8 cellular contexts compared by ENCODE assay signal in genomic region chr6:149934249-149935156, GRCh38. TPM values are rescaled to one million over a fixed set of nuclear protein-coding genes. Genes with fewer than 3 reads are reported as not detected.
DNase-seq lines count a peak whose midpoint lies in the region; ATAC-seq and TF ChIP-seq lines count a peak whose summit lies in the region.

No MANE protein-coding gene starts in this region.

- peak overlapping the region in 1 of 8 donors; percentile 7 for H3K4me3 Mint-ChIP-seq in naive B cell

- peaks cover 80 to 99% (median 93%) of the 10 kb centered on the region in 3 donors for H3K27me3 Mint-ChIP-seq in naive B cell

- intact Hi-C loops in HCT116 (cut with micrococcal nuclease), result loop anchor here (1.0 to 5.0 kb wide), 5 partner anchors 82 to 881 kb away; partner anchors contain the start of gene ULBP3

- no peaks in the 10 kb centered on the region for H4K20me1 ChIP-seq in HCT116 (ENCODE audit: insufficient read depth)

- no peaks in the 10 kb centered on the region for H3K9me3 ChIP-seq in HCT116 (ENCODE audit: control insufficient read depth in 1 of 2, insufficient read depth in 1 of 2, low read depth in 1 of 2, low read length in 2 of 2)

- no peak for TF ChIP-seq POLR2A in HCT116 (IDR thresholded peaks at IDR 0.05; ENCODE audit: borderline replicate concordance, extremely low read depth, insufficient read depth, insufficient read length)

- BruUV-seq in HCT116 (replicated peaks; lab: Mats Ljungman, UMichigan), result no TSS peak

- no peaks in the 10 kb centered on the region for H3K9me2 ChIP-seq in HCT116 (ENCODE audit: insufficient read depth)

- H3K36me3 ChIP-seq in HCT116 (ENCODE audit: control insufficient read depth in 1 of 2, insufficient read depth in 2 of 2, low read length in 2 of 2), result no peaks in the 10 kb centered on the region

- CTCF ChIA-PET in HCT116 (lab: Charles Lee), result interaction anchor here (1.3 kb wide), 1 partner anchor 82 kb away, joined by 3 read pairs; no protein-coding TSS in a partner anchor

- no peak overlapping the region for H3K4me2 ChIP-seq in HCT116 (ENCODE audit: low read length)

- H3K27me3 ChIP-seq in HCT116 (ENCODE audit: insufficient read depth, low read length), result no peaks in the 10 kb centered on the region

- H3K9me3 Mint-ChIP-seq in naive B cell, result peaks cover 0 to 7% (median 2%) of the 10 kb centered on the region in 7 donors

- H2AFZ ChIP-seq in HCT116 (ENCODE audit: low read depth, low read length, poor library complexity, severe bottlenecking), result peak overlapping the region; percentile 15

- ATAC-seq in HCT116 (peak; percentile 67), esophagus mucosa (peak; percentile 77), naive B cell (ENCODE audit: low read depth in 2 of 2) (peak in 1 of 2 donors; percentile 22), GM21528 (IDR thresholded peaks at IDR 0.05; ENCODE audit: low FRiP score, unreplicated experiment) (no peak)
- ATAC-seq in stimulated activated naive CD8-positive, alpha-beta T cell treated with anti-CD3 and anti-CD28 coated beads, Interleukin-15, Interleukin-2, amounts not matched to agents 100 U/mL and 50 U/mL, for 24 hours, result peak; percentile 40

- H3K27ac Mint-ChIP-seq in naive B cell, result peak overlapping the region in 3 of 6 donors; percentile 0 to 75 (median 49)

- DNase-seq in HCT116 (ENCODE audit: low read depth, low spot score) (peak; percentile 76), NOMO-1 treated with dmso at 0.1 percent for 144 hours (lab: John Stamatoyannopoulos, UW; ENCODE audit: unreplicated experiment) (peak; percentile 11), naive B cell (peak; percentile 69)
- peak; percentile 47 for DNase-seq in activated CD8-positive, alpha-beta memory T cell treated with anti-CD3 and anti-CD28 coated beads, Interleukin-2, amount 50 U/mL, for 24 hours (ENCODE audit: extremely low read depth)
- peak; percentile 68 for DNase-seq in stimulated activated naive CD8-positive, alpha-beta T cell treated with anti-CD3 and anti-CD28 coated beads, Interleukin-15, Interleukin-2, amounts not matched to agents 100 U/mL and 50 U/mL, for 24 hours

- POLR2A ChIA-PET in HCT116 (lab: Charles Lee), result no interaction called here

- no peak overlapping the region for H3K9ac ChIP-seq in HCT116 (ENCODE audit: low read length)

- peak; percentile 79 for TF ChIP-seq CTCF in C4-2B (conservative IDR thresholded peaks at IDR 0.05)
- TF ChIP-seq CTCF in HCT116 (IDR thresholded peaks at IDR 0.05 in 2 of 3, conservative IDR thresholded peaks at IDR 0.05 in 1 of 3; ENCODE audit: borderline replicate concordance in 1 of 3, insufficient read depth in 1 of 3, low read depth in 2 of 3, low read length in 2 of 3), result peak; percentile 63 to 88 (median 87)

- no peak overlapping the region for H3K4me3 ChIP-seq in HCT116 (replicated peaks in 1 of 2; ENCODE audit: low read depth in 1 of 2, low read length in 2 of 2)

- peaks cover 10 to 25% (median 24%) of the 10 kb centered on the region in 3 donors for H3K4me1 Mint-ChIP-seq in naive B cell

- peaks cover 0 to 3% of the 10 kb centered on the region in 2 experiments; a peak in 1 of 4 replicates for H3K4me1 ChIP-seq in HCT116 (ENCODE audit: control insufficient read depth in 1 of 2, insufficient read depth in 2 of 2, low read length in 2 of 2)

- peak; percentile 96 for TF ChIP-seq RAD21 in HCT116 (IDR thresholded peaks at IDR 0.05; ENCODE audit: low read depth)

- H3K79me2 ChIP-seq in HCT116 (ENCODE audit: insufficient read depth, low read length), result no peaks in the 10 kb centered on the region

- H3K27ac ChIP-seq in C4-2B (no peak overlapping the region), HCT116 (ENCODE audit: low read depth, low read length) (no peak overlapping the region)

- RAD21 ChIA-PET in HCT116 (lab: Charles Lee; ENCODE audit: low non-redundant PET in 1 of 2, low total read pairs in 2 of 2, uncharacterized antibody in 2 of 2, unreplicated experiment in 2 of 2), result interaction anchor here in 1 of 2 experiments (0.9 kb wide), 1 partner anchor 82 kb away, joined by 5 read pairs; no protein-coding TSS in a partner anchor

- H3K36me3 Mint-ChIP-seq in naive B cell, result no peaks in the 10 kb centered on the region

TF ChIP-seq in HCT116, 20 proteins besides CTCF, POLR2A, EP300 and RAD21:
- TF ChIP-seq ZFX (IDR thresholded peaks at IDR 0.05) (no peak), FOSL1 (IDR thresholded peaks at IDR 0.05; ENCODE audit: low read depth) (no peak; the same call in 1 of the 2 replicates), CBX3 (IDR thresholded peaks at IDR 0.05; ENCODE audit: low read depth) (0 out of 2 replicates have a peak, but pooled peaks have one; percentile 55), JUND (IDR thresholded peaks at IDR 0.05) (peak; percentile 41; the same call in 1 of the 2 replicates), SP1 (IDR thresholded peaks at IDR 0.05; ENCODE audit: low read depth) (0 out of 2 replicates have a peak, but pooled peaks have one; percentile 20), ELF1 (IDR thresholded peaks at IDR 0.05; ENCODE audit: borderline replicate concordance, low read depth) (no peak), YY1 (IDR thresholded peaks at IDR 0.05; ENCODE audit: extremely low read depth, insufficient replicate concordance, low read depth, low read length) (peak; percentile 59)

RNA-seq across cellular contexts. Expression of gene ULBP2, which starts 7.3 kb away (rescaled TPM):
- total RNA-seq in HCT116 (2021; ENCODE audit: unreplicated experiment) (10.2 TPM), esophagus mucosa (5.2 TPM)
- 20.2 and 22.8 TPM in 2 replicates for polyA plus RNA-seq in HCT116 (2012)
- not detected for polyA plus RNA-seq in naive B cell (ENCODE audit: low read depth in 6 of 6)

RNA-seq across cellular contexts. Expression of gene RAET1G, which starts 11.6 kb away (rescaled TPM):
- total RNA-seq in HCT116 (2021; ENCODE audit: unreplicated experiment) (0.37 TPM), esophagus mucosa (24.7 TPM)
- polyA plus RNA-seq in HCT116 (2012), result 1.3 and 1.5 TPM in 2 replicates
- not detected for polyA plus RNA-seq in naive B cell (ENCODE audit: low read depth in 6 of 6)

RNA-seq across cellular contexts. Expression of gene ULBP1, which starts 29.2 kb away (rescaled TPM):
- total RNA-seq in HCT116 (2021; ENCODE audit: unreplicated experiment), result 12.4 TPM
- polyA plus RNA-seq in HCT116 (2012), result 6.2 and 8.7 TPM in 2 replicates
- total RNA-seq in esophagus mucosa, result 1.2 TPM
- not detected for polyA plus RNA-seq in naive B cell (ENCODE audit: low read depth in 6 of 6)

RNA-seq across cellular contexts. Expression of gene RAET1E, which starts 36.6 kb away (rescaled TPM):
- total RNA-seq in HCT116 (2021; ENCODE audit: unreplicated experiment) (3.9 TPM), esophagus mucosa (101 TPM)
- polyA plus RNA-seq in HCT116 (2012), result 2.0 and 3.5 TPM in 2 replicates
- not detected for polyA plus RNA-seq in naive B cell (ENCODE audit: low read depth in 6 of 6)

Comparison
In these comparisons a context has a peak if more than half of its experiments do, and no peak if none do; other contexts are left out.
1. DNase-seq: peak in every context shown above with its lines; median percentile 76 in HCT116; 69 in naive B cell; 68 in stimulated activated naive CD8-positive, alpha-beta T cell treated with anti-CD3 and anti-CD28 coated beads, Interleukin-15, Interleukin-2, amounts not matched to agents 100 U/mL and 50 U/mL, for 24 hours; 47 in activated CD8-positive, alpha-beta memory T cell treated with anti-CD3 and anti-CD28 coated beads, Interleukin-2, amount 50 U/mL, for 24 hours; 11 in NOMO-1 treated with dmso at 0.1 percent for 144 hours.
2. RNA of gene RAET1G, which starts 11.6 kb away (total RNA-seq): 24.7 TPM in esophagus mucosa (single experiment); 0.37 TPM in HCT116 (single experiment); every median in the first group is over 10 times any median in the second.